Comparison of ENCODE assay signal across 22 cellular contexts in the genomic region with DNA sequence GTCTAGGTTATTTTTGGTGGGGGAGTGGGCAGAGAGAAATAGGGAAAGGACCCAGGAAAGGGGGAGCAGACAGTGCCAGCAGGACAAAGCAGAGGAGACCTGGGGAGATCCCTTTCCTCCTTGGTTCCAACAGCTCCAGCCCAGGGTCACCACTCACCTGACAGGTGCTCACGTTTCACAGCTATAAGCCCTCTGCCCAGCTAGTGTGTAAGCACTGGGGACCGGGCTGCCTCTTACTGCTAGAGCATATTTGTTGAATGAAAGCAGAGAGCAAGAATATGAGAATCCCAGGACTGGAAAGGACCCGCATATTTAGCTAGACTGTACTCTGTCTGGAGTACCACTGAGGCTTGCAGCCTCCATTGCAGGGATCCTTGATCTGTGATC. TPM values are rescaled to one million over a fixed set of nuclear protein-coding genes. Genes with fewer than 3 reads are reported as not detected.
A peak's percentile ranks its signal among the peaks of the same experiment; 100 is the strongest.
DNase-seq lines count a peak whose midpoint lies in the region; ATAC-seq and TF ChIP-seq lines count a peak whose summit lies in the region.
"Had no signal": no experiment of that assay in that cellular context is flagged by ENCODE, and none has a peak within 500 bp of the region (broad histone marks: within the 10 kb centered on the region; RNA-seq: fewer than 3 reads in every experiment).

No MANE protein-coding gene starts in this region.

- no peak for TF ChIP-seq CTCF in left ventricle myocardium inferior (IDR thresholded peaks at IDR 0.05; ENCODE audit: borderline replicate concordance)
- no peak for TF ChIP-seq CTCF in right atrium auricular region (IDR thresholded peaks at IDR 0.05)
- no peak for TF ChIP-seq CTCF in spleen (IDR thresholded peaks at IDR 0.05 in 8 of 11, conservative IDR thresholded peaks at IDR 0.05 in 3 of 11)
- TF ChIP-seq CTCF in BE2C (IDR thresholded peaks at IDR 0.05; ENCODE audit: low read depth, low read length) = no peak

- no peak overlapping the region for H3K27ac Mint-ChIP-seq in T-helper 17 cell
- H3K27ac Mint-ChIP-seq: activated naive CD4-positive, alpha-beta T cell treated with anti-CD3 and anti-CD28 coated beads for 36 hours; CD14-positive monocyte; dendritic cell treated with granulocyte-macrophage colony-stimulating factor and Interleukin-4, amounts not matched to agents 40 ng/mL and 50 ng/mL, for 4 days; natural killer cell; progenitor cell of endocrine pancreas; T-helper 1 cell treated with Interleukin-12 subunit alpha and Interleukin-12 subunit beta and Interleukin-4 antibody, amounts not matched to agents 30 μg/mL and 1 μg/mL, for 36 hours had no signal

- no peak overlapping the region for H3K4me3 Mint-ChIP-seq in T-helper 17 cell
- H3K4me3 Mint-ChIP-seq: activated naive CD4-positive, alpha-beta T cell treated with anti-CD3 and anti-CD28 coated beads for 36 hours; CD14-positive monocyte; dendritic cell treated with granulocyte-macrophage colony-stimulating factor and Interleukin-4, amounts not matched to agents 40 ng/mL and 50 ng/mL, for 4 days; natural killer cell; T-helper 1 cell treated with Interleukin-12 subunit alpha and Interleukin-12 subunit beta and Interleukin-4 antibody, amounts not matched to agents 30 μg/mL and 1 μg/mL, for 36 hours had no signal

- H3K9me3 ChIP-seq in left ventricle myocardium inferior (replicated peaks) = no peaks in the 10 kb centered on the region
- no peaks in the 10 kb centered on the region for H3K9me3 ChIP-seq in right atrium auricular region
- no peaks in the 10 kb centered on the region for H3K9me3 ChIP-seq in spleen
- no peaks in the 10 kb centered on the region for H3K9me3 ChIP-seq in BE2C
- no peaks in the 10 kb centered on the region for H3K9me3 ChIP-seq in T-helper 17 cell (ENCODE audit: control insufficient read depth, low read length, poor library complexity, severe bottlenecking)
- H3K9me3 ChIP-seq: SJCRH30, upper lobe of left lung had no signal

- no peak for DNase-seq in left ventricle myocardium inferior
- no peak for DNase-seq in right atrium auricular region (ENCODE audit: low spot score)
- DNase-seq in spleen = peak; percentile 27
- no peak for DNase-seq in BE2C
- no peak for DNase-seq in T-helper 17 cell
- no peak for DNase-seq in amygdala (lab: John Stamatoyannopoulos, UW)
- DNase-seq: activated CD4-positive, alpha-beta T cell treated with anti-CD3 and anti-CD28 coated beads, Interleukin-2, amount 50 U/mL, for 48 hours; activated naive CD4-positive, alpha-beta T cell treated with anti-CD3 and anti-CD28 coated beads for 36 hours; DMS 273 treated with DMSO at 0.1 percent for 48 hours; GF-D8; natural killer cell; NCI-H146; NCI-H2227 treated with DMSO at 0.1 percent for 48 hours; SJCRH30; upper lobe of left lung had no signal

- TF ChIP-seq POLR2A in spleen (IDR thresholded peaks at IDR 0.05) = no peak

- peaks cover 9% of the 10 kb centered on the region for H3K4me1 Mint-ChIP-seq in T-helper 17 cell

- peak overlapping the region; percentile 22 for H3K4me3 ChIP-seq in left ventricle myocardium inferior
- H3K4me3 ChIP-seq in right atrium auricular region = no peak overlapping the region
- H3K4me3 ChIP-seq in spleen = no peak overlapping the region
- no peak overlapping the region for H3K4me3 ChIP-seq in BE2C (ENCODE audit: low read depth, low read length)
- H3K4me3 ChIP-seq: SJCRH30, upper lobe of left lung had no signal

- 78 to 95% (median 93%) methylated on average over 3 of the region's 3 CpGs for WGBS in spleen, 5 donors

- H3K36me3 ChIP-seq in left ventricle myocardium inferior = peaks cover 5% of the 10 kb centered on the region
- H3K36me3 ChIP-seq in right atrium auricular region = no peaks in the 10 kb centered on the region
- H3K36me3 ChIP-seq in spleen = peaks cover 0 to 22% (median 0%) of the 10 kb centered on the region in 6 donors
- H3K36me3 ChIP-seq in BE2C = no peaks in the 10 kb centered on the region

- H3K4me1 ChIP-seq in left ventricle myocardium inferior (peaks cover 99% of the 10 kb centered on the region), right atrium auricular region (peaks cover 0 to 100% of the 10 kb centered on the region in 2 donors), spleen (peaks cover 9 to 84% (median 49%) of the 10 kb centered on the region in 6 donors), BE2C (peaks cover 3% of the 10 kb centered on the region)

- peaks cover 6% of the 10 kb centered on the region for H3K27me3 Mint-ChIP-seq in T-helper 17 cell

- no peaks in the 10 kb centered on the region for H3K36me3 Mint-ChIP-seq in T-helper 17 cell (ENCODE audit: low read depth)
- H3K36me3 Mint-ChIP-seq: natural killer cell had no signal

- no peak for ATAC-seq in T-helper 17 cell
- ATAC-seq in SK-N-SH treated with all-trans-retinoic acid at 6 μM for 48 hours = no peak
- ATAC-seq: natural killer cell had no signal

- H3K27me3 ChIP-seq in left ventricle myocardium inferior (ENCODE audit: low read depth) (no peaks in the 10 kb centered on the region), right atrium auricular region (no peaks in the 10 kb centered on the region), layer of hippocampus (ENCODE audit: control insufficient read depth, insufficient read depth, low read length) (no peaks in the 10 kb centered on the region), spleen (replicated peaks in 1 of 7) (no peaks in the 10 kb centered on the region), BE2C (no peaks in the 10 kb centered on the region)
- H3K27me3 ChIP-seq: SJCRH30, upper lobe of left lung had no signal

- H3K27ac ChIP-seq in left ventricle myocardium inferior (replicated peaks) (peak overlapping the region; percentile 90), right atrium auricular region (peak overlapping the region in 1 of 2 donors; percentile 93), layer of hippocampus (ENCODE audit: low read depth, low read length) (peak overlapping the region; percentile 94), spleen (peak overlapping the region in 2 of 8 donors; percentile 21 to 38)
- H3K27ac ChIP-seq: SJCRH30, VCaP had no signal

- intact Hi-C loops in left ventricle myocardium inferior (cut with micrococcal nuclease) = no loop called here
- intact Hi-C loops in spleen (cut with DNase I; ENCODE audit: low total_unique reads) = no loop called here

TF ChIP-seq in SK-N-SH treated with all-trans-retinoic acid at 6 μM for 48 hours, 23 proteins besides CTCF, POLR2A, EP300 and RAD21:
- TF ChIP-seq, protein P1, sequence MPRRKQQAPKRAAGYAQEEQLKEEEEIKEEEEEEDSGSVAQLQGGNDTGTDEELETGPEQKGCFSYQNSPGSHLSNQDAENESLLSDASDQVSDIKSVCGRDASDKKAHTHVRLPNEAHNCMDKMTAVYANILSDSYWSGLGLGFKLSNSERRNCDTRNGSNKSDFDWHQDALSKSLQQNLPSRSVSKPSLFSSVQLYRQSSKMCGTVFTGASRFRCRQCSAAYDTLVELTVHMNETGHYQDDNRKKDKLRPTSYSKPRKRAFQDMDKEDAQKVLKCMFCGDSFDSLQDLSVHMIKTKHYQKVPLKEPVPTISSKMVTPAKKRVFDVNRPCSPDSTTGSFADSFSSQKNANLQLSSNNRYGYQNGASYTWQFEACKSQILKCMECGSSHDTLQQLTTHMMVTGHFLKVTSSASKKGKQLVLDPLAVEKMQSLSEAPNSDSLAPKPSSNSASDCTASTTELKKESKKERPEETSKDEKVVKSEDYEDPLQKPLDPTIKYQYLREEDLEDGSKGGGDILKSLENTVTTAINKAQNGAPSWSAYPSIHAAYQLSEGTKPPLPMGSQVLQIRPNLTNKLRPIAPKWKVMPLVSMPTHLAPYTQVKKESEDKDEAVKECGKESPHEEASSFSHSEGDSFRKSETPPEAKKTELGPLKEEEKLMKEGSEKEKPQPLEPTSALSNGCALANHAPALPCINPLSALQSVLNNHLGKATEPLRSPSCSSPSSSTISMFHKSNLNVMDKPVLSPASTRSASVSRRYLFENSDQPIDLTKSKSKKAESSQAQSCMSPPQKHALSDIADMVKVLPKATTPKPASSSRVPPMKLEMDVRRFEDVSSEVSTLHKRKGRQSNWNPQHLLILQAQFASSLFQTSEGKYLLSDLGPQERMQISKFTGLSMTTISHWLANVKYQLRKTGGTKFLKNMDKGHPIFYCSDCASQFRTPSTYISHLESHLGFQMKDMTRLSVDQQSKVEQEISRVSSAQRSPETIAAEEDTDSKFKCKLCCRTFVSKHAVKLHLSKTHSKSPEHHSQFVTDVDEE (CRISPR knock-in tag; IDR thresholded peaks at IDR 0.05) = no peak
- TF ChIP-seq, protein P2, sequence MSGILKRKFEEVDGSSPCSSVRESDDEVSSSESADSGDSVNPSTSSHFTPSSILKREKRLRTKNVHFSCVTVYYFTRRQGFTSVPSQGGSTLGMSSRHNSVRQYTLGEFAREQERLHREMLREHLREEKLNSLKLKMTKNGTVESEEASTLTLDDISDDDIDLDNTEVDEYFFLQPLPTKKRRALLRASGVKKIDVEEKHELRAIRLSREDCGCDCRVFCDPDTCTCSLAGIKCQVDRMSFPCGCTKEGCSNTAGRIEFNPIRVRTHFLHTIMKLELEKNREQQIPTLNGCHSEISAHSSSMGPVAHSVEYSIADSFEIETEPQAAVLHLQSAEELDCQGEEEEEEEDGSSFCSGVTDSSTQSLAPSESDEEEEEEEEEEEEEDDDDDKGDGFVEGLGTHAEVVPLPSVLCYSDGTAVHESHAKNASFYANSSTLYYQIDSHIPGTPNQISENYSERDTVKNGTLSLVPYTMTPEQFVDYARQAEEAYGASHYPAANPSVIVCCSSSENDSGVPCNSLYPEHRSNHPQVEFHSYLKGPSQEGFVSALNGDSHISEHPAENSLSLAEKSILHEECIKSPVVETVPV (CRISPR knock-in tag; IDR thresholded peaks at IDR 0.05) = no peak
- no peak for TF ChIP-seq PPARA (CRISPR knock-in tag; IDR thresholded peaks at IDR 0.05; ENCODE audit: borderline replicate concordance)
TF ChIP-seq in SK-N-SH treated with all-trans-retinoic acid at 6 μM for 48 hours: peak in this region for 0.

RNA-seq across cellular contexts. Expression of a gene that starts 6.7 kb away (rescaled TPM):
- total RNA-seq in left ventricle myocardium inferior (47.5 TPM), right atrium auricular region (10 to 100 TPM; 45.6 to 85.9 TPM), spleen (10 to 100 TPM; 12.6 to 34.1 (median 27.1) TPM), T-helper 17 cell (1 to 10 TPM; 1.1 to 1.3 TPM)
- 10 to 100 TPM in 1 of 3 donors, 1 to 10 TPM in 2; 4.9 to 11.8 (median 5.8) TPM for polyA plus RNA-seq in spleen
- polyA plus RNA-seq in BE2C (2012; ENCODE audit: insufficient read depth, insufficient read length, low read depth) = 5.6 TPM

Comparison
In these comparisons a context has a peak if more than half of its experiments do, and no peak if none do; other contexts are left out.
1. RNA of a gene that starts 6.7 kb away (total RNA-seq): 45.6 to 85.9 TPM in right atrium auricular region, 47.5 TPM in left ventricle myocardium inferior (single experiment) and 12.6 to 34.1 TPM in spleen; 1.1 to 1.3 TPM in T-helper 17 cell; every median in the first group is over 4 times any median in the second.